In genomic region chr15:36766449-36766848, GRCh38 we compare ENCODE assay signal across 24 cellular contexts.
"Had no signal": no experiment of that assay in that cellular context is flagged by ENCODE, and none has a peak within 500 bp of the region (broad histone marks: within the 10 kb centered on the region; RNA-seq: fewer than 3 reads in every experiment).

No MANE protein-coding gene starts in this region.

- H3K9me3 ChIP-seq: ascending aorta, colonic mucosa, esophagus muscularis mucosa, heart left ventricle had no signal

- H3K4me1 ChIP-seq: ascending aorta, colonic mucosa had no signal

- H3K27ac ChIP-seq: ascending aorta, colonic mucosa, esophagus muscularis mucosa, heart left ventricle had no signal

- DNase-seq: activated CD4-positive, alpha-beta memory T cell treated with anti-CD3 and anti-CD28 coated beads, Interleukin-2, amount 10 ng/mL, durations not matched to agents 7 days and 5 days; activated CD4-positive, alpha-beta T cell treated with anti-CD3 and anti-CD28 coated beads for 36 hours; activated CD4-positive, alpha-beta T cell treated with anti-CD3 and anti-CD28 coated beads, Interleukin-2, amount 10 ng/mL, durations not matched to agents 24 days and 14 days; activated CD4-positive, alpha-beta T cell treated with anti-CD3 and anti-CD28 coated beads, Interleukin-2, amount 50 U/mL, for 4 hours; activated CD4-positive, CD25-positive, alpha-beta regulatory T cell; activated CD4-positive, CD25-positive, alpha-beta regulatory T cell treated with anti-CD3 and anti-CD28 coated beads, Interleukin-2, amount 50 U/mL, for 72 hours; activated CD8-positive, alpha-beta memory T cell treated with anti-CD3 and anti-CD28 coated beads, Interleukin-2, amount 50 U/mL, for 48 hours; activated gamma-delta T cell; activated naive CD4-positive, alpha-beta T cell; activated naive CD4-positive, alpha-beta T cell treated with anti-CD3 and anti-CD28 coated beads, Interleukin-2, amount 10 ng/mL, durations not matched to agents 7 days and 5 days; activated naive CD8-positive, alpha-beta T cell treated with anti-CD3 and anti-CD28 coated beads, Interleukin-2, amount 10 ng/mL, durations not matched to agents 7 days and 5 days; activated T-cell treated with anti-CD3 and anti-CD28 coated beads for 4 hours; activated T-cell treated with anti-CD3 and anti-CD28 coated beads, Interleukin-2, amount 50 U/mL, for 24 hours; activated T-cell treated with anti-CD3 and anti-CD28 coated beads, Interleukin-2, amount 50 U/mL, for 72 hours; caudate nucleus; colonic mucosa; effector CD8-positive, alpha-beta T cell; foreskin melanocyte; glutamatergic neuron; heart left ventricle; T-helper 2 cell had no signal

- ATAC-seq: activated CD4-positive, alpha-beta T cell treated with anti-CD3 and anti-CD28 coated beads for 36 hours; activated naive CD4-positive, alpha-beta T cell treated with anti-CD3 and anti-CD28 coated beads, Interleukin-2, amount 50 U/mL, for 72 hours; activated T-cell treated with anti-CD3 and anti-CD28 coated beads, Interleukin-2, amount 50 U/mL, for 72 hours; heart left ventricle had no signal

- H3K36me3 ChIP-seq: ascending aorta, colonic mucosa, esophagus muscularis mucosa had no signal

- H3K4me3 ChIP-seq: ascending aorta, colonic mucosa, esophagus muscularis mucosa, heart left ventricle had no signal

- H3K27me3 ChIP-seq: ascending aorta, colonic mucosa, esophagus muscularis mucosa, heart left ventricle had no signal
